Comparison of ENCODE assay signal across 33 cellular contexts in genomic region chr2:209666296-209666695, GRCh38.
"Had no signal": no experiment of that assay in that cellular context is flagged by ENCODE, and none has a peak within 500 bp of the region (broad histone marks: within the 10 kb centered on the region; RNA-seq: fewer than 3 reads in every experiment).

No MANE protein-coding gene starts in this region.

- H3K36me3 Mint-ChIP-seq: activated CD8-positive, alpha-beta memory T cell treated with anti-CD3 and anti-CD28 coated beads, Interleukin-2, amount 10 ng/mL, durations not matched to agents 7 days and 5 days; activated naive CD4-positive, alpha-beta T cell treated with anti-CD3 and anti-CD28 coated beads, Interleukin-2, amount 10 ng/mL, durations not matched to agents 7 days and 5 days; activated naive CD8-positive, alpha-beta T cell had no signal

- DNase-seq: activated CD4-positive, alpha-beta memory T cell treated with anti-CD3 and anti-CD28 coated beads, Interleukin-2, amount 10 ng/mL, durations not matched to agents 7 days and 5 days; activated CD4-positive, alpha-beta T cell treated with anti-CD3 and anti-CD28 coated beads for 1 hour; activated CD4-positive, alpha-beta T cell treated with anti-CD3 and anti-CD28 coated beads for 48 hours; activated CD4-positive, CD25-positive, alpha-beta regulatory T cell; activated CD8-positive, alpha-beta memory T cell treated with anti-CD3 and anti-CD28 coated beads for 24 hours; activated CD8-positive, alpha-beta memory T cell treated with anti-CD3 and anti-CD28 coated beads, Interleukin-2, amount 10 ng/mL, durations not matched to agents 7 days and 5 days; activated CD8-positive, alpha-beta memory T cell treated with anti-CD3 and anti-CD28 coated beads, Interleukin-2, amount 50 U/mL, for 48 hours; activated effector memory CD4-positive, alpha-beta T cell treated with Interleukin-2 at 50 U/mL for 16 hours; activated naive CD4-positive, alpha-beta T cell treated with anti-CD3 and anti-CD28 coated beads, Interleukin-2, amount 10 ng/mL, durations not matched to agents 7 days and 5 days; activated naive CD8-positive, alpha-beta T cell treated with anti-CD3 and anti-CD28 coated beads, Interleukin-2, amount 50 U/mL, for 24 hours; activated T-cell treated with anti-CD3 and anti-CD28 coated beads, Interleukin-2, amount 50 U/mL, for 48 hours; anterior cingulate cortex; MM.1S; MV-4-11; NCI-H1092; NCI-H1436 treated with DMSO at 0.1 percent for 48 hours; NCI-H1694 treated with DMSO at 0.1 percent for 48 hours; NCI-H2029 treated with DMSO at 0.1 percent for 48 hours; NCI-H2107; NCI-H345; NCI-H524 treated with DMSO at 0.1 percent for 48 hours; PC-3; SIG-M5; SW 1271; T-helper 1 cell; T-helper 2 cell; T-helper 9 cell had no signal

- H3K4me3 Mint-ChIP-seq: activated CD4-positive, alpha-beta memory T cell treated with anti-CD3 and anti-CD28 coated beads, Interleukin-2, amount 10 ng/mL, durations not matched to agents 7 days and 5 days; activated CD8-positive, alpha-beta memory T cell treated with anti-CD3 and anti-CD28 coated beads, Interleukin-2, amount 10 ng/mL, durations not matched to agents 7 days and 5 days; activated naive CD4-positive, alpha-beta T cell treated with anti-CD3 and anti-CD28 coated beads, Interleukin-2, amount 10 ng/mL, durations not matched to agents 7 days and 5 days; activated naive CD8-positive, alpha-beta T cell; activated naive CD8-positive, alpha-beta T cell treated with anti-CD3 and anti-CD28 coated beads, Interleukin-2, amount 50 U/mL, for 24 hours had no signal

- H3K4me2 ChIP-seq: KMS-11 had no signal

- H3K27ac ChIP-seq: KMS-11, RWPE1, VCaP had no signal

- H3K4me1 Mint-ChIP-seq: activated CD4-positive, alpha-beta memory T cell treated with anti-CD3 and anti-CD28 coated beads, Interleukin-2, amount 10 ng/mL, durations not matched to agents 7 days and 5 days; activated CD8-positive, alpha-beta memory T cell treated with anti-CD3 and anti-CD28 coated beads, Interleukin-2, amount 10 ng/mL, durations not matched to agents 7 days and 5 days; activated naive CD4-positive, alpha-beta T cell treated with anti-CD3 and anti-CD28 coated beads, Interleukin-2, amount 10 ng/mL, durations not matched to agents 7 days and 5 days; activated naive CD8-positive, alpha-beta T cell treated with anti-CD3 and anti-CD28 coated beads, Interleukin-2, amount 50 U/mL, for 24 hours had no signal

- FAIRE-seq: RCC 7860 had no signal

- ATAC-seq: activated CD8-positive, alpha-beta memory T cell treated with anti-CD3 and anti-CD28 coated beads, Interleukin-2, amount 10 ng/mL, durations not matched to agents 7 days and 5 days; activated naive CD8-positive, alpha-beta T cell treated with anti-CD3 and anti-CD28 coated beads, Interleukin-2, amount 50 U/mL, for 24 hours; PC-3; Right ventricle myocardium inferior had no signal

- H3K9me3 Mint-ChIP-seq: activated CD4-positive, alpha-beta memory T cell treated with anti-CD3 and anti-CD28 coated beads, Interleukin-2, amount 10 ng/mL, durations not matched to agents 7 days and 5 days; activated naive CD8-positive, alpha-beta T cell treated with anti-CD3 and anti-CD28 coated beads, Interleukin-2, amount 50 U/mL, for 24 hours had no signal

- H3K27ac Mint-ChIP-seq: activated CD4-positive, alpha-beta memory T cell treated with anti-CD3 and anti-CD28 coated beads, Interleukin-2, amount 10 ng/mL, durations not matched to agents 7 days and 5 days; activated CD8-positive, alpha-beta memory T cell treated with anti-CD3 and anti-CD28 coated beads, Interleukin-2, amount 10 ng/mL, durations not matched to agents 7 days and 5 days; activated naive CD4-positive, alpha-beta T cell treated with anti-CD3 and anti-CD28 coated beads, Interleukin-2, amount 10 ng/mL, durations not matched to agents 7 days and 5 days; activated naive CD8-positive, alpha-beta T cell; activated naive CD8-positive, alpha-beta T cell treated with anti-CD3 and anti-CD28 coated beads, Interleukin-2, amount 50 U/mL, for 24 hours had no signal

- H3K27me3 Mint-ChIP-seq: activated CD4-positive, alpha-beta memory T cell treated with anti-CD3 and anti-CD28 coated beads, Interleukin-2, amount 10 ng/mL, durations not matched to agents 7 days and 5 days; activated CD8-positive, alpha-beta memory T cell treated with anti-CD3 and anti-CD28 coated beads, Interleukin-2, amount 10 ng/mL, durations not matched to agents 7 days and 5 days; activated naive CD4-positive, alpha-beta T cell treated with anti-CD3 and anti-CD28 coated beads, Interleukin-2, amount 10 ng/mL, durations not matched to agents 7 days and 5 days; activated naive CD8-positive, alpha-beta T cell had no signal
